ENCODE assay signal across 19 cellular contexts in the genomic region with DNA sequence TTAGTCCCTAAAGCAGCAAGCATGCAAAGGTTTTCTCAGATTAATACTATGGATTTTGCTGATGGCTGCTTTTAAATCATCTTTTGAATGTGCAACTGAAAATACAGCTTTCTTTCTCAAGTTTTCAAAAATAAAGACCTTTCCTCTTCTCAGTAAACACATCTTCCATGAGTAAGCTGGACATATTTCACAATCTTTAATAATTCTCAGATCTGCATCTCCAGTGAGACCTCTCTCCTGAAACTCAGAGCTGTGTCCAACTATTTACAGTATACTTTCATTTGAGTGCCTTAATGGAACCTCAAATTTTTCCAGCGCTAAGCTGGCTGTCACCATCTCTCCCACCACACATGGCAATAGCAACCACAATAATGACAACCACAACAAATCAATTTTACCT.
DNase-seq lines count a peak whose midpoint lies in the region; ATAC-seq and TF ChIP-seq lines count a peak whose summit lies in the region.
"Had no signal": no experiment of that assay in that cellular context is flagged by ENCODE, and none has a peak within 500 bp of the region (broad histone marks: within the 10 kb centered on the region; RNA-seq: fewer than 3 reads in every experiment).

No MANE protein-coding gene starts in this region.

- H2BK20ac ChIP-seq in IMR-90 (ENCODE audit: low read depth, low read length): no peak overlapping the region

- in situ Hi-C loops in IMR-90 (cut with MboI; ENCODE audit: low sequenced_read_pairs): no loop called here

- H3K14ac ChIP-seq in IMR-90 (replicated peaks; ENCODE audit: low read depth, low read length): no peak overlapping the region

- H3K9ac ChIP-seq in IMR-90 (ENCODE audit: low read depth, low read length): no peak overlapping the region

- peaks cover 2% of the 10 kb centered on the region; the same call in 1 of the 2 replicates for H3K4me1 ChIP-seq in IMR-90 (ENCODE audit: control insufficient read depth, insufficient read depth, low read length)
- peaks cover 0 to 13% of the 10 kb centered on the region in 2 donors for H3K4me1 ChIP-seq in naive thymus-derived CD4-positive, alpha-beta T cell (ENCODE audit: control insufficient read depth in 2 of 2, insufficient read depth in 2 of 2, low read length in 2 of 2)
- no peaks in the 10 kb centered on the region for H3K4me1 ChIP-seq in sigmoid colon

- H3K4me3 ChIP-seq in IMR-90 (ENCODE audit: insufficient read depth, low read depth, low read length) (no peak overlapping the region), choroid plexus epithelial cell (ENCODE audit: low read depth, low read length) (no peak overlapping the region), sigmoid colon (no peak overlapping the region)
- no peak overlapping the region for H3K4me3 ChIP-seq in naive thymus-derived CD4-positive, alpha-beta T cell (ENCODE audit: low read length)

- H3K23ac ChIP-seq in IMR-90 (ENCODE audit: low read depth, low read length): no peak overlapping the region

- peaks cover 0 to 9% (median 3%) of the 10 kb centered on the region in 11 donors for H3K9me3 Mint-ChIP-seq in naive thymus-derived CD4-positive, alpha-beta T cell
- no peaks in the 10 kb centered on the region for H3K9me3 Mint-ChIP-seq in CD4-positive, alpha-beta T cell

- no peak overlapping the region for H3K4me3 Mint-ChIP-seq in naive thymus-derived CD4-positive, alpha-beta T cell
- no peak overlapping the region for H3K4me3 Mint-ChIP-seq in CD4-positive, alpha-beta T cell

- H3K18ac ChIP-seq in IMR-90 (ENCODE audit: low read depth, low read length): peak overlapping the region; percentile 68; the same call in 1 of the 2 replicates

- H3K36me3 ChIP-seq in IMR-90 (ENCODE audit: control insufficient read depth, insufficient read depth, low read length): no peaks in the 10 kb centered on the region
- no peaks in the 10 kb centered on the region for H3K36me3 ChIP-seq in naive thymus-derived CD4-positive, alpha-beta T cell (ENCODE audit: control insufficient read depth in 2 of 3, insufficient read depth in 3 of 3, low read length in 3 of 3)
- no peaks in the 10 kb centered on the region for H3K36me3 ChIP-seq in sigmoid colon

- no peaks in the 10 kb centered on the region for H4K20me1 ChIP-seq in IMR-90 (ENCODE audit: insufficient read depth, low read length)

- H2BK120ac ChIP-seq in IMR-90 (ENCODE audit: low read depth, low read length): no peak overlapping the region

- dilution Hi-C loops in IMR-90 (cut with HindIII; ENCODE audit: low sequenced_read_pairs, unreplicated experiment): no loop called here

- no peaks in the 10 kb centered on the region for H3K79me1 ChIP-seq in IMR-90 (ENCODE audit: low read depth in 1 of 2, low read length in 2 of 2)

- no peak overlapping the region for H3K56ac ChIP-seq in IMR-90 (ENCODE audit: extremely low read depth, insufficient read depth, low read length)

- no TSS peak for BruUV-seq in IMR-90 (replicated peaks; lab: Mats Ljungman, UMichigan)

- no peak overlapping the region for H3K27ac ChIP-seq in IMR-90 (ENCODE audit: insufficient read depth, low read length)
- H3K27ac ChIP-seq in naive thymus-derived CD4-positive, alpha-beta T cell (ENCODE audit: low read depth, low read length): no peak overlapping the region
- H3K27ac ChIP-seq in CD4-positive, alpha-beta T cell (ENCODE audit: low read depth, low read length): no peak overlapping the region
- no peak overlapping the region for H3K27ac ChIP-seq in sigmoid colon

- no peak overlapping the region for H2BK15ac ChIP-seq in IMR-90 (ENCODE audit: low read depth, low read length)

- peak; percentile 2 for DNase-seq in EH (ENCODE audit: low read depth)
- peak; percentile 53 for DNase-seq in IMR-90
- DNase-seq in choroid plexus epithelial cell (ENCODE audit: low read depth): peak; percentile 39
- no peak for DNase-seq in naive thymus-derived CD4-positive, alpha-beta T cell
- no peak for DNase-seq in CD4-positive, alpha-beta T cell
- no peak for DNase-seq in sigmoid colon
- DNase-seq in NCI-H187 treated with DMSO at 0.1 percent for 48 hours (lab: John Stamatoyannopoulos, UW): no peak
- DNase-seq: GOT3; Karpas-422; MM.1S; NCI-H1092 treated with DMSO at 0.1 percent for 48 hours; NCI-H2107; NCI-H345; NCI-H69; NK-92 treated with Interleukin-12 subunit alpha and Interleukin-12 subunit beta, amount 100 ng/mL, for 24 hours; RPMI8226; SIG-M5 had no signal

- no CpG with 5 or more reads among the region's 1 CpG for WGBS in IMR-90 (ENCODE audit: extremely low coverage in 2 of 2, insufficient read length in 1 of 2), 2 experiments
- 79 to 99% methylated on average over 1 of the region's 1 CpG for WGBS in sigmoid colon, 2 donors

- no peak for TF ChIP-seq EP300 in sigmoid colon (IDR thresholded peaks at IDR 0.05)

- peaks cover 24 to 61% (median 56%) of the 10 kb centered on the region in 7 donors for H3K4me1 Mint-ChIP-seq in naive thymus-derived CD4-positive, alpha-beta T cell
- H3K4me1 Mint-ChIP-seq in CD4-positive, alpha-beta T cell (ENCODE audit: low read depth): peaks cover 52% of the 10 kb centered on the region

- intact Hi-C loops in IMR-90 (cut with micrococcal nuclease): no loop called here
- intact Hi-C loops in naive thymus-derived CD4-positive, alpha-beta T cell (cut with micrococcal nuclease): no loop called here
- intact Hi-C loops in CD4-positive, alpha-beta T cell (cut with DNase I, micrococcal nuclease): no loop called here
- intact Hi-C loops in sigmoid colon (cut with DNase I): no loop called here

- 0 out of 4 replicates have a peak overlapping the region, but pooled peaks of 1 of the 2 experiments have one; percentile 19 for H4K8ac ChIP-seq in IMR-90 (ENCODE audit: low read depth in 2 of 2, low read length in 2 of 2)

- TF ChIP-seq RAD21 in IMR-90 (IDR thresholded peaks at IDR 0.05; ENCODE audit: low read length): no peak

- no peak overlapping the region for H4K91ac ChIP-seq in IMR-90 (ENCODE audit: insufficient read depth, low read depth, low read length)

- H2BK5ac ChIP-seq in IMR-90 (ENCODE audit: low read depth, low read length, poor library complexity, severe bottlenecking): no peak overlapping the region

- no peak overlapping the region for H2AFZ ChIP-seq in IMR-90 (replicated peaks; ENCODE audit: low read length, poor library complexity)

- TF ChIP-seq CTCF in IMR-90 (conservative IDR thresholded peaks at IDR 0.05; ENCODE audit: low read depth, low read length): no peak
- no peak for TF ChIP-seq CTCF in choroid plexus epithelial cell (conservative IDR thresholded peaks at IDR 0.05; ENCODE audit: low read depth, low read length)
- no peak for TF ChIP-seq CTCF in CD4-positive, alpha-beta T cell (IDR thresholded peaks at IDR 0.05)
- no peak for TF ChIP-seq CTCF in sigmoid colon (IDR thresholded peaks at IDR 0.05)

- peaks cover 0 to 7% (median 0%) of the 10 kb centered on the region in 5 donors for H3K27me3 Mint-ChIP-seq in naive thymus-derived CD4-positive, alpha-beta T cell
- no peaks in the 10 kb centered on the region for H3K27me3 Mint-ChIP-seq in CD4-positive, alpha-beta T cell

- POLR2A ChIA-PET in IMR-90 (lab: Charles Lee; ENCODE audit: unreplicated experiment): no interaction called here
- POLR2A ChIA-PET in naive thymus-derived CD4-positive, alpha-beta T cell (lab: Charles Lee): interaction anchor here (0.6 to 1.3 kb wide), 5 partner anchors 9 to 860 kb away, joined by 4 to 6 read pairs (median 5); no protein-coding TSS in a partner anchor
- POLR2A ChIA-PET in CD4-positive, alpha-beta T cell (lab: Charles Lee): interaction anchor here (0.9 to 1.3 kb wide), 4 partner anchors 17 to 56 kb away, joined by 3 to 4 read pairs (median 3); no protein-coding TSS in a partner anchor

- no peaks in the 10 kb centered on the region for H3K27me3 ChIP-seq in IMR-90 (ENCODE audit: control insufficient read depth, insufficient read depth, low read length)
- H3K27me3 ChIP-seq in naive thymus-derived CD4-positive, alpha-beta T cell (ENCODE audit: control insufficient read depth in 2 of 2, insufficient read depth in 2 of 2, low read length in 2 of 2): no peaks in the 10 kb centered on the region
- H3K27me3 ChIP-seq in CD4-positive, alpha-beta T cell (ENCODE audit: control insufficient read depth, insufficient read depth, low read length): no peaks in the 10 kb centered on the region
- no peaks in the 10 kb centered on the region for H3K27me3 ChIP-seq in sigmoid colon

- H3K9me1 ChIP-seq in IMR-90 (ENCODE audit: insufficient read depth, low read length): no peaks in the 10 kb centered on the region

- ATAC-seq in IMR-90 (ENCODE audit: low read depth): peak; percentile 46
- ATAC-seq in naive thymus-derived CD4-positive, alpha-beta T cell: no peak
- no peak for ATAC-seq in CD4-positive, alpha-beta T cell (ENCODE audit: poor library complexity)
- no peak for ATAC-seq in HG02678 (IDR thresholded peaks at IDR 0.05; ENCODE audit: unreplicated experiment)
- ATAC-seq: HepG2 had no signal

- no peak overlapping the region for H3K4ac ChIP-seq in IMR-90 (ENCODE audit: low read depth, low read length)

- TF ChIP-seq POLR2A in IMR-90 (IDR thresholded peaks at IDR 0.05; ENCODE audit: low read depth, low read length) (no peak), sigmoid colon (IDR thresholded peaks at IDR 0.05) (no peak)

- no peak overlapping the region; the same call in 1 of the 2 replicates for H2AK5ac ChIP-seq in IMR-90 (ENCODE audit: low read depth, low read length)

- H4K5ac ChIP-seq in IMR-90 (ENCODE audit: low read depth, low read length): no peak overlapping the region

- peak overlapping the region; percentile 46; the same call in 1 of the 2 replicates for H3K4me2 ChIP-seq in IMR-90 (ENCODE audit: low read depth, low read length)

- CTCF ChIA-PET in IMR-90 (lab: Yijun Ruan, JAX): no interaction called here
- CTCF ChIA-PET in naive thymus-derived CD4-positive, alpha-beta T cell (lab: Charles Lee): interaction anchor here (0.8 kb wide), 1 partner anchor 48 kb away, joined by 3 read pairs; no protein-coding TSS in a partner anchor
- CTCF ChIA-PET in CD4-positive, alpha-beta T cell (lab: Charles Lee): interaction anchor here (0.6 to 1.2 kb wide), 3 partner anchors 17 to 920 kb away, joined by 3 read pairs; no protein-coding TSS in a partner anchor

- H3K9me3 ChIP-seq in IMR-90 (ENCODE audit: control insufficient read depth, insufficient read depth, low read length): no peaks in the 10 kb centered on the region
- H3K9me3 ChIP-seq in naive thymus-derived CD4-positive, alpha-beta T cell (ENCODE audit: control insufficient read depth in 2 of 3, low read length in 3 of 3): no peaks in the 10 kb centered on the region
- no peaks in the 10 kb centered on the region for H3K9me3 ChIP-seq in CD4-positive, alpha-beta T cell (ENCODE audit: control insufficient read depth, low read length)
- H3K9me3 ChIP-seq in sigmoid colon: no peaks in the 10 kb centered on the region

- no peak overlapping the region for H2AK9ac ChIP-seq in IMR-90 (replicated peaks; ENCODE audit: low read depth, low read length, poor library complexity)

- H3K36me3 Mint-ChIP-seq in naive thymus-derived CD4-positive, alpha-beta T cell: peaks cover 0 to 23% (median 0%) of the 10 kb centered on the region in 5 donors
- no peaks in the 10 kb centered on the region for H3K36me3 Mint-ChIP-seq in CD4-positive, alpha-beta T cell (ENCODE audit: low read depth)

- H3K27ac Mint-ChIP-seq in naive thymus-derived CD4-positive, alpha-beta T cell: peak overlapping the region in 5 of 9 donors; percentile 3 to 58 (median 11)
- H3K27ac Mint-ChIP-seq in CD4-positive, alpha-beta T cell: no peak overlapping the region

TF ChIP-seq in IMR-90, 13 proteins besides CTCF, POLR2A, EP300 and RAD21 (continues in another document):
- no peak for TF ChIP-seq RCOR1 (IDR thresholded peaks at IDR 0.05; ENCODE audit: insufficient replicate concordance, low read length)

Comparison
In these comparisons a context has a peak if more than half of its experiments do, and no peak if none do; other contexts are left out.
1. DNase-seq: peak in EH (single experiment), IMR-90 (single experiment) and choroid plexus epithelial cell (single experiment); none in naive thymus-derived CD4-positive, alpha-beta T cell (0 of 9), CD4-positive, alpha-beta T cell (0 of 10), sigmoid colon (single experiment) and NCI-H187 treated with DMSO at 0.1 percent for 48 hours (single experiment).